In genomic region chr20:24547967-24548366, GRCh38 we compare ENCODE assay signal across 7 cellular contexts.
"Had no signal": no experiment of that assay in that cellular context is flagged by ENCODE, and none has a peak within 500 bp of the region (broad histone marks: within the 10 kb centered on the region; RNA-seq: fewer than 3 reads in every experiment).

No MANE protein-coding gene starts in this region.

- H3K9me3 ChIP-seq: HAP-1 had no signal

- ATAC-seq: HCT116 had no signal

- H3K36me3 ChIP-seq: HAP-1 had no signal

- DNase-seq: GOT3, H7, HFFc6, KBM-7 had no signal

- H3K4me1 ChIP-seq: HAP-1 had no signal

- H3K4me3 ChIP-seq: HAP-1 had no signal

- FAIRE-seq: HTR-8/SVneo had no signal
